Comparison of ENCODE assay signal across 1 cellular context in genomic region chr13:59391696-59392095, GRCh38.
TF ChIP-seq lines count a peak whose summit lies in the region.

No MANE protein-coding gene starts in this region.

TF ChIP-seq in GM12878, 131 proteins besides CTCF, POLR2A, EP300 and RAD21 (continued from another document):
- TF ChIP-seq BHLHE40 (IDR thresholded peaks at IDR 0.05; ENCODE audit: borderline replicate concordance in 1 of 2, low read depth in 2 of 2, low read length in 1 of 2) (no peak), E4F1 (IDR thresholded peaks at IDR 0.05; ENCODE audit: borderline replicate concordance, partially characterized antibody) (no peak), MEF2A (IDR thresholded peaks at IDR 0.05; ENCODE audit: insufficient read depth, low read depth, low read length) (0 out of 2 replicates have a peak, but pooled peaks have one; percentile 32), YY1 (IDR thresholded peaks at IDR 0.05; ENCODE audit: low read depth, low read length) (0 out of 2 replicates have a peak, but pooled peaks have one; percentile 30), CHD1 (IDR thresholded peaks at IDR 0.05; ENCODE audit: low read depth, low read length) (no peak), RUNX3 (IDR thresholded peaks at IDR 0.05; ENCODE audit: low read length) (peak; percentile 81), SPI1 (IDR thresholded peaks at IDR 0.05; ENCODE audit: borderline replicate concordance, insufficient read depth, low read depth, low read length) (peak; percentile 73; the same call in 1 of the 2 replicates), DPF2 (IDR thresholded peaks at IDR 0.05) (no peak), HDAC6 (IDR thresholded peaks at IDR 0.05; ENCODE audit: unreplicated experiment) (no peak), ZNF24 (IDR thresholded peaks at IDR 0.05) (0 out of 2 replicates have a peak, but pooled peaks have one; percentile 18), ZNF622 (IDR thresholded peaks at IDR 0.05) (no peak), MYC (IDR thresholded peaks at IDR 0.05; ENCODE audit: insufficient read depth, insufficient read length, insufficient replicate concordance, low read length, severe bottlenecking) (no peak), STAT1 (conservative IDR thresholded peaks at IDR 0.05) (no peak), CBX5 (IDR thresholded peaks at IDR 0.05; ENCODE audit: low read depth) (peak; percentile 56; the same call in 1 of the 2 replicates), SMC3 (IDR thresholded peaks at IDR 0.05; ENCODE audit: borderline replicate concordance, low read length) (peak; percentile 92), TCF7 (IDR thresholded peaks at IDR 0.05; ENCODE audit: borderline replicate concordance) (no peak), BCL11A (IDR thresholded peaks at IDR 0.05; ENCODE audit: low read depth, low read length) (no peak), CEBPB (IDR thresholded peaks at IDR 0.05; ENCODE audit: borderline replicate concordance in 1 of 2, low read depth in 2 of 2, low read length in 2 of 2) (no peak), SIN3A (IDR thresholded peaks at IDR 0.05; ENCODE audit: low read depth, low read length) (no peak), LARP7 (IDR thresholded peaks at IDR 0.05) (no peak), GATAD2B (conservative IDR thresholded peaks at IDR 0.05; ENCODE audit: low read depth) (no peak), SIX5 (IDR thresholded peaks at IDR 0.05; ENCODE audit: low read depth, low read length, severe bottlenecking) (no peak), FOXK2 (IDR thresholded peaks at IDR 0.05) (no peak), YBX1 (IDR thresholded peaks at IDR 0.05) (no peak), BRCA1 (IDR thresholded peaks at IDR 0.05; ENCODE audit: low read depth, low read length) (no peak), USF1 (IDR thresholded peaks at IDR 0.05; ENCODE audit: borderline replicate concordance, extremely low read length, insufficient read depth, low read depth, low read length) (no peak), PAX5 (IDR thresholded peaks at IDR 0.05; ENCODE audit: borderline replicate concordance, low read depth, low read length) (no peak), IKZF1 (conservative IDR thresholded peaks at IDR 0.05) (0 out of 2 replicates have a peak, but pooled peaks have one; percentile 24)
- TF ChIP-seq, protein P1, sequence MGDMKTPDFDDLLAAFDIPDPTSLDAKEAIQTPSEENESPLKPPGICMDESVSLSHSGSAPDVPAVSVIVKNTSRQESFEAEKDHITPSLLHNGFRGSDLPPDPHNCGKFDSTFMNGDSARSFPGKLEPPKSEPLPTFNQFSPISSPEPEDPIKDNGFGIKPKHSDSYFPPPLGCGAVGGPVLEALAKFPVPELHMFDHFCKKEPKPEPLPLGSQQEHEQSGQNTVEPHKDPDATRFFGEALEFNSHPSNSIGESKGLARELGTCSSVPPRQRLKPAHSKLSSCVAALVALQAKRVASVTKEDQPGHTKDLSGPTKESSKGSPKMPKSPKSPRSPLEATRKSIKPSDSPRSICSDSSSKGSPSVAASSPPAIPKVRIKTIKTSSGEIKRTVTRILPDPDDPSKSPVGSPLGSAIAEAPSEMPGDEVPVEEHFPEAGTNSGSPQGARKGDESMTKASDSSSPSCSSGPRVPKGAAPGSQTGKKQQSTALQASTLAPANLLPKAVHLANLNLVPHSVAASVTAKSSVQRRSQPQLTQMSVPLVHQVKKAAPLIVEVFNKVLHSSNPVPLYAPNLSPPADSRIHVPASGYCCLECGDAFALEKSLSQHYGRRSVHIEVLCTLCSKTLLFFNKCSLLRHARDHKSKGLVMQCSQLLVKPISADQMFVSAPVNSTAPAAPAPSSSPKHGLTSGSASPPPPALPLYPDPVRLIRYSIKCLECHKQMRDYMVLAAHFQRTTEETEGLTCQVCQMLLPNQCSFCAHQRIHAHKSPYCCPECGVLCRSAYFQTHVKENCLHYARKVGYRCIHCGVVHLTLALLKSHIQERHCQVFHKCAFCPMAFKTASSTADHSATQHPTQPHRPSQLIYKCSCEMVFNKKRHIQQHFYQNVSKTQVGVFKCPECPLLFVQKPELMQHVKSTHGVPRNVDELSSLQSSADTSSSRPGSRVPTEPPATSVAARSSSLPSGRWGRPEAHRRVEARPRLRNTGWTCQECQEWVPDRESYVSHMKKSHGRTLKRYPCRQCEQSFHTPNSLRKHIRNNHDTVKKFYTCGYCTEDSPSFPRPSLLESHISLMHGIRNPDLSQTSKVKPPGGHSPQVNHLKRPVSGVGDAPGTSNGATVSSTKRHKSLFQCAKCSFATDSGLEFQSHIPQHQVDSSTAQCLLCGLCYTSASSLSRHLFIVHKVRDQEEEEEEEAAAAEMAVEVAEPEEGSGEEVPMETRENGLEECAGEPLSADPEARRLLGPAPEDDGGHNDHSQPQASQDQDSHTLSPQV (IDR thresholded peaks at IDR 0.05), result no peak
- TF ChIP-seq, protein P2, sequence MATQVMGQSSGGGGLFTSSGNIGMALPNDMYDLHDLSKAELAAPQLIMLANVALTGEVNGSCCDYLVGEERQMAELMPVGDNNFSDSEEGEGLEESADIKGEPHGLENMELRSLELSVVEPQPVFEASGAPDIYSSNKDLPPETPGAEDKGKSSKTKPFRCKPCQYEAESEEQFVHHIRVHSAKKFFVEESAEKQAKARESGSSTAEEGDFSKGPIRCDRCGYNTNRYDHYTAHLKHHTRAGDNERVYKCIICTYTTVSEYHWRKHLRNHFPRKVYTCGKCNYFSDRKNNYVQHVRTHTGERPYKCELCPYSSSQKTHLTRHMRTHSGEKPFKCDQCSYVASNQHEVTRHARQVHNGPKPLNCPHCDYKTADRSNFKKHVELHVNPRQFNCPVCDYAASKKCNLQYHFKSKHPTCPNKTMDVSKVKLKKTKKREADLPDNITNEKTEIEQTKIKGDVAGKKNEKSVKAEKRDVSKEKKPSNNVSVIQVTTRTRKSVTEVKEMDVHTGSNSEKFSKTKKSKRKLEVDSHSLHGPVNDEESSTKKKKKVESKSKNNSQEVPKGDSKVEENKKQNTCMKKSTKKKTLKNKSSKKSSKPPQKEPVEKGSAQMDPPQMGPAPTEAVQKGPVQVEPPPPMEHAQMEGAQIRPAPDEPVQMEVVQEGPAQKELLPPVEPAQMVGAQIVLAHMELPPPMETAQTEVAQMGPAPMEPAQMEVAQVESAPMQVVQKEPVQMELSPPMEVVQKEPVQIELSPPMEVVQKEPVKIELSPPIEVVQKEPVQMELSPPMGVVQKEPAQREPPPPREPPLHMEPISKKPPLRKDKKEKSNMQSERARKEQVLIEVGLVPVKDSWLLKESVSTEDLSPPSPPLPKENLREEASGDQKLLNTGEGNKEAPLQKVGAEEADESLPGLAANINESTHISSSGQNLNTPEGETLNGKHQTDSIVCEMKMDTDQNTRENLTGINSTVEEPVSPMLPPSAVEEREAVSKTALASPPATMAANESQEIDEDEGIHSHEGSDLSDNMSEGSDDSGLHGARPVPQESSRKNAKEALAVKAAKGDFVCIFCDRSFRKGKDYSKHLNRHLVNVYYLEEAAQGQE (IDR thresholded peaks at IDR 0.05; ENCODE audit: low read depth, low read length), result no peak
- TF ChIP-seq, protein P3, sequence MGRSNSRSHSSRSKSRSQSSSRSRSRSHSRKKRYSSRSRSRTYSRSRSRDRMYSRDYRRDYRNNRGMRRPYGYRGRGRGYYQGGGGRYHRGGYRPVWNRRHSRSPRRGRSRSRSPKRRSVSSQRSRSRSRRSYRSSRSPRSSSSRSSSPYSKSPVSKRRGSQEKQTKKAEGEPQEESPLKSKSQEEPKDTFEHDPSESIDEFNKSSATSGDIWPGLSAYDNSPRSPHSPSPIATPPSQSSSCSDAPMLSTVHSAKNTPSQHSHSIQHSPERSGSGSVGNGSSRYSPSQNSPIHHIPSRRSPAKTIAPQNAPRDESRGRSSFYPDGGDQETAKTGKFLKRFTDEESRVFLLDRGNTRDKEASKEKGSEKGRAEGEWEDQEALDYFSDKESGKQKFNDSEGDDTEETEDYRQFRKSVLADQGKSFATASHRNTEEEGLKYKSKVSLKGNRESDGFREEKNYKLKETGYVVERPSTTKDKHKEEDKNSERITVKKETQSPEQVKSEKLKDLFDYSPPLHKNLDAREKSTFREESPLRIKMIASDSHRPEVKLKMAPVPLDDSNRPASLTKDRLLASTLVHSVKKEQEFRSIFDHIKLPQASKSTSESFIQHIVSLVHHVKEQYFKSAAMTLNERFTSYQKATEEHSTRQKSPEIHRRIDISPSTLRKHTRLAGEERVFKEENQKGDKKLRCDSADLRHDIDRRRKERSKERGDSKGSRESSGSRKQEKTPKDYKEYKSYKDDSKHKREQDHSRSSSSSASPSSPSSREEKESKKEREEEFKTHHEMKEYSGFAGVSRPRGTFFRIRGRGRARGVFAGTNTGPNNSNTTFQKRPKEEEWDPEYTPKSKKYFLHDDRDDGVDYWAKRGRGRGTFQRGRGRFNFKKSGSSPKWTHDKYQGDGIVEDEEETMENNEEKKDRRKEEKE (IDR thresholded peaks at IDR 0.05), result no peak
- TF ChIP-seq, protein P4, sequence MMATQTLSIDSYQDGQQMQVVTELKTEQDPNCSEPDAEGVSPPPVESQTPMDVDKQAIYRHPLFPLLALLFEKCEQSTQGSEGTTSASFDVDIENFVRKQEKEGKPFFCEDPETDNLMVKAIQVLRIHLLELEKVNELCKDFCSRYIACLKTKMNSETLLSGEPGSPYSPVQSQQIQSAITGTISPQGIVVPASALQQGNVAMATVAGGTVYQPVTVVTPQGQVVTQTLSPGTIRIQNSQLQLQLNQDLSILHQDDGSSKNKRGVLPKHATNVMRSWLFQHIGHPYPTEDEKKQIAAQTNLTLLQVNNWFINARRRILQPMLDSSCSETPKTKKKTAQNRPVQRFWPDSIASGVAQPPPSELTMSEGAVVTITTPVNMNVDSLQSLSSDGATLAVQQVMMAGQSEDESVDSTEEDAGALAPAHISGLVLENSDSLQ (IDR thresholded peaks at IDR 0.05), result peak; percentile 64
- TF ChIP-seq, protein P5, sequence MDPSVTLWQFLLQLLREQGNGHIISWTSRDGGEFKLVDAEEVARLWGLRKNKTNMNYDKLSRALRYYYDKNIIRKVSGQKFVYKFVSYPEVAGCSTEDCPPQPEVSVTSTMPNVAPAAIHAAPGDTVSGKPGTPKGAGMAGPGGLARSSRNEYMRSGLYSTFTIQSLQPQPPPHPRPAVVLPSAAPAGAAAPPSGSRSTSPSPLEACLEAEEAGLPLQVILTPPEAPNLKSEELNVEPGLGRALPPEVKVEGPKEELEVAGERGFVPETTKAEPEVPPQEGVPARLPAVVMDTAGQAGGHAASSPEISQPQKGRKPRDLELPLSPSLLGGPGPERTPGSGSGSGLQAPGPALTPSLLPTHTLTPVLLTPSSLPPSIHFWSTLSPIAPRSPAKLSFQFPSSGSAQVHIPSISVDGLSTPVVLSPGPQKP (IDR thresholded peaks at IDR 0.05; ENCODE audit: low read depth, low read length), result no peak
- TF ChIP-seq, protein P6, sequence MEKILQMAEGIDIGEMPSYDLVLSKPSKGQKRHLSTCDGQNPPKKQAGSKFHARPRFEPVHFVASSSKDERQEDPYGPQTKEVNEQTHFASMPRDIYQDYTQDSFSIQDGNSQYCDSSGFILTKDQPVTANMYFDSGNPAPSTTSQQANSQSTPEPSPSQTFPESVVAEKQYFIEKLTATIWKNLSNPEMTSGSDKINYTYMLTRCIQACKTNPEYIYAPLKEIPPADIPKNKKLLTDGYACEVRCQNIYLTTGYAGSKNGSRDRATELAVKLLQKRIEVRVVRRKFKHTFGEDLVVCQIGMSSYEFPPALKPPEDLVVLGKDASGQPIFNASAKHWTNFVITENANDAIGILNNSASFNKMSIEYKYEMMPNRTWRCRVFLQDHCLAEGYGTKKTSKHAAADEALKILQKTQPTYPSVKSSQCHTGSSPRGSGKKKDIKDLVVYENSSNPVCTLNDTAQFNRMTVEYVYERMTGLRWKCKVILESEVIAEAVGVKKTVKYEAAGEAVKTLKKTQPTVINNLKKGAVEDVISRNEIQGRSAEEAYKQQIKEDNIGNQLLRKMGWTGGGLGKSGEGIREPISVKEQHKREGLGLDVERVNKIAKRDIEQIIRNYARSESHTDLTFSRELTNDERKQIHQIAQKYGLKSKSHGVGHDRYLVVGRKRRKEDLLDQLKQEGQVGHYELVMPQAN (conservative IDR thresholded peaks at IDR 0.05), result no peak
